In the genomic region with DNA sequence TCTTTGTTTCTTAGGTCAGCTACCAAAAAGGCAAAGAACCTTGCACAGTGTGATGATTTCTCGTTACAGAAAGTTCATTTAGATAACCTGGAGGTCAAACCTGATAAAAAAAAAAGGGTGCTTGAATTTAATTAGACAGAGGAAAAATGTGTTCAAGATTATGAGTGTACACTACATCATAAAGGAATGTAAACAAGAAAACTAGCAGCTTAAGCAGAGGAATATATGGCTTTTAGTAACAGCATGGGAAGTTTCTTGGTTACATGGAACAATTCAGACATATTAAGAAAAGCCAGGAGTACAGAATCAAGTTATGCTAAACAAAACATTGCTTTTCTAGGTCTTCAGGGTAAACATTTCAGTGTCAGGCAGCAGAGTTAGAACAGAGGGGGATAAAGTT, we compare ENCODE assay signal across 18 cellular contexts. TPM values are rescaled to one million over a fixed set of nuclear protein-coding genes. Genes with fewer than 3 reads are reported as not detected.
A peak's percentile ranks its signal among the peaks of the same experiment; 100 is the strongest.
DNase-seq lines count a peak whose midpoint lies in the region; ATAC-seq and TF ChIP-seq lines count a peak whose summit lies in the region.
"Had no signal": no experiment of that assay in that cellular context is flagged by ENCODE, and none has a peak within 500 bp of the region (broad histone marks: within the 10 kb centered on the region; RNA-seq: fewer than 3 reads in every experiment).

No MANE protein-coding gene starts in this region.

- no TSS peak for BruUV-seq in PC-3 (replicated peaks; lab: Mats Ljungman, UMichigan)

- no peaks in the 10 kb centered on the region for H3K9me2 ChIP-seq in PC-3 (replicated peaks; ENCODE audit: low read length)

- H3K79me2 ChIP-seq in PC-3 (ENCODE audit: low read length) (no peaks in the 10 kb centered on the region), fibroblast of lung (ENCODE audit: control insufficient read depth, insufficient read depth, low read length) (no peaks in the 10 kb centered on the region)

- H4K20me1 ChIP-seq in PC-3 (ENCODE audit: low read length), result no peaks in the 10 kb centered on the region
- no peaks in the 10 kb centered on the region for H4K20me1 ChIP-seq in fibroblast of lung (ENCODE audit: control insufficient read depth, extremely low read depth, insufficient read depth, low read length)
- H4K20me1 ChIP-seq: BLaER1 treated with 17β-estradiol and CSF1 and Interleukin-3, amounts not matched to agents 10 nM and 100 nM had no signal

- H3K4me2 ChIP-seq in PC-3 (ENCODE audit: low read length) (no peak overlapping the region), fibroblast of lung (ENCODE audit: extremely low read depth, insufficient read depth, low read length) (no peak overlapping the region)
- H3K4me2 ChIP-seq: BLaER1 treated with 17β-estradiol and CSF1 and Interleukin-3, amounts not matched to agents 10 nM and 100 nM; KMS-11 had no signal

- no peaks in the 10 kb centered on the region for H3F3A ChIP-seq in PC-3 (ENCODE audit: low read length, unreplicated experiment)

- POLR2A ChIA-PET in PC-3 (lab: Charles Lee; ENCODE audit: unreplicated experiment), result no interaction called here

- H3K9ac ChIP-seq in PC-3 (ENCODE audit: low read length), result no peak overlapping the region
- no peak overlapping the region for H3K9ac ChIP-seq in fibroblast of lung (ENCODE audit: insufficient read depth, low read length)
- H3K9ac ChIP-seq: BLaER1 treated with 17β-estradiol and CSF1 and Interleukin-3, amounts not matched to agents 10 nM and 100 nM; KMS-11 had no signal

- H3K27me3 ChIP-seq in PC-3 (ENCODE audit: low read length), result no peaks in the 10 kb centered on the region
- no peaks in the 10 kb centered on the region for H3K27me3 ChIP-seq in fibroblast of lung (ENCODE audit: control insufficient read depth, insufficient read depth, low read length)
- H3K27me3 ChIP-seq: BLaER1 treated with 17β-estradiol and CSF1 and Interleukin-3, amounts not matched to agents 10 nM and 100 nM; Peyer's patch had no signal

- H2AFZ ChIP-seq in PC-3 (ENCODE audit: low read length), result no peak overlapping the region
- peak overlapping the region; percentile 31 for H2AFZ ChIP-seq in fibroblast of lung (ENCODE audit: low read length)

- peaks cover 43% of the 10 kb centered on the region for H3K9me3 Mint-ChIP-seq in nephron progenitor cell

- intact Hi-C loops in PC-3 (cut with micrococcal nuclease), result no loop called here

- H3K4me3 ChIP-seq in PC-3 (ENCODE audit: low read length) (no peak overlapping the region), fibroblast of lung (replicated peaks in 1 of 4; ENCODE audit: control extremely low read depth in 1 of 4, insufficient read depth in 1 of 4, low read depth in 3 of 4, low read length in 4 of 4) (no peak overlapping the region)
- H3K4me3 ChIP-seq: BLaER1 treated with 17β-estradiol and CSF1 and Interleukin-3, amounts not matched to agents 10 nM and 100 nM; Peyer's patch; SK-N-MC had no signal

- no peaks in the 10 kb centered on the region for H3K9me3 ChIP-seq in PC-3 (ENCODE audit: low read length)
- H3K9me3 ChIP-seq in fibroblast of lung (ENCODE audit: control insufficient read depth, insufficient read depth, low read depth, low read length), result no peaks in the 10 kb centered on the region

- H3K4me3 Mint-ChIP-seq in nephron progenitor cell, result peak overlapping the region; percentile 24

- ATAC-seq in PC-3, result 0 out of 2 replicates have a peak, but pooled peaks have one; percentile 24
- ATAC-seq: Right ventricle myocardium inferior had no signal

- H3K4me1 Mint-ChIP-seq in nephron progenitor cell, result peaks cover 31% of the 10 kb centered on the region

- H3K27ac Mint-ChIP-seq in nephron progenitor cell, result peak overlapping the region; percentile 84

- peaks cover 25% of the 10 kb centered on the region for H3K36me3 Mint-ChIP-seq in nephron progenitor cell (ENCODE audit: low read depth)

- H3K4me1 ChIP-seq in PC-3 (ENCODE audit: insufficient read depth, low read length) (peaks cover 4% of the 10 kb centered on the region), fibroblast of lung (ENCODE audit: control insufficient read depth, extremely low read depth, insufficient read depth, low read length) (no peaks in the 10 kb centered on the region)
- H3K4me1 ChIP-seq: BLaER1 treated with 17β-estradiol and CSF1 and Interleukin-3, amounts not matched to agents 10 nM and 100 nM; Peyer's patch had no signal

- TF ChIP-seq CTCF in PC-3 (conservative IDR thresholded peaks at IDR 0.05; ENCODE audit: low read depth, low read length) (no peak), fibroblast of lung (conservative IDR thresholded peaks at IDR 0.05 in 1 of 2, IDR thresholded peaks at IDR 0.05 in 1 of 2; ENCODE audit: low read depth in 1 of 2, low read length in 2 of 2) (no peak), nephron progenitor cell (IDR thresholded peaks at IDR 0.05) (no peak)

- CTCF ChIA-PET in PC-3 (lab: Charles Lee), result interaction anchor here (0.6 kb wide), 1 partner anchor 31 kb away, joined by 3 read pairs; no protein-coding TSS in a partner anchor

- H3K27me3 Mint-ChIP-seq in nephron progenitor cell (ENCODE audit: low read depth, poor library complexity), result peaks cover 3% of the 10 kb centered on the region

- peak; percentile 30 for DNase-seq in EH (ENCODE audit: low read depth)
- DNase-seq in PC-3, result no peak
- DNase-seq in fibroblast of lung (ENCODE audit: low read depth in 2 of 2), result peak; percentile 7 to 25
- DNase-seq in nephron progenitor cell, result no peak
- DNase-seq in stimulated activated CD4-positive, alpha-beta T cell treated with anti-CD3 and anti-CD28 coated beads, Interleukin-4, amount 100 ng/mL, for 4 hours, result no peak
- DNase-seq in hypothalamus (lab: John Stamatoyannopoulos, UW), result no peak
- no peak for DNase-seq in hepatic stellate cell (ENCODE audit: low spot score)
- no peak for DNase-seq in erythroblast (lab: John Stamatoyannopoulos, UW)
- DNase-seq: DMS 273 treated with DMSO at 0.1 percent for 48 hours, GF-D8, NCI-H1092, NCI-H2081 treated with DMSO at 0.1 percent for 48 hours, NCI-H524, Peyer's patch had no signal

- no peak for TF ChIP-seq POLR2A in erythroblast (IDR thresholded peaks at IDR 0.05; ENCODE audit: low read length)

- H3K36me3 ChIP-seq in PC-3 (ENCODE audit: low read depth, low read length), result no peaks in the 10 kb centered on the region
- H3K36me3 ChIP-seq in fibroblast of lung (ENCODE audit: control insufficient read depth, insufficient read depth, low read length), result no peaks in the 10 kb centered on the region
- H3K36me3 ChIP-seq: Peyer's patch had no signal

- H3K27ac ChIP-seq in PC-3 (ENCODE audit: low read length), result no peak overlapping the region
- no peak overlapping the region for H3K27ac ChIP-seq in fibroblast of lung (ENCODE audit: insufficient read depth, low read length)
- H3K27ac ChIP-seq: BLaER1 treated with 17β-estradiol and CSF1 and Interleukin-3, amounts not matched to agents 10 nM and 100 nM; KMS-11; Peyer's patch; SK-N-MC had no signal

RNA-seq across cellular contexts. Expression of a gene that starts 32.9 kb away (rescaled TPM):
- total RNA-seq in PC-3 (2014; rRNA removed) (17.9 and 20.8 TPM in 2 replicates), fibroblast of lung (13.0 and 13.9 TPM in 2 replicates)
- polyA plus RNA-seq in fibroblast of lung, result 7.8 and 7.9 TPM in 2 replicates
- polyA plus RNA-seq in fibroblast of lung (2012), result 8.6 and 9.1 TPM in 2 replicates
- 1.9 and 7.5 TPM in 2 replicates for polyA minus RNA-seq in fibroblast of lung (ENCODE audit: low replicate concordance)

RNA-seq across cellular contexts. Expression of a gene that starts 40.5 kb away (rescaled TPM):
- total RNA-seq in PC-3 (2014; rRNA removed) (70.9 and 72.9 TPM in 2 replicates), fibroblast of lung (123 and 127 TPM in 2 replicates)
- polyA plus RNA-seq in fibroblast of lung, result 55.5 and 64.7 TPM in 2 replicates
- 54.6 and 70.9 TPM in 2 replicates for polyA plus RNA-seq in fibroblast of lung (2012)
- 33.3 and 39.2 TPM in 2 replicates for polyA minus RNA-seq in fibroblast of lung (ENCODE audit: low replicate concordance)

Comparison
In these comparisons a context has a peak if more than half of its experiments do, and no peak if none do; other contexts are left out.
1. DNase-seq: peak in EH (single experiment) and fibroblast of lung (2 of 2); none in PC-3 (single experiment), nephron progenitor cell (single experiment), stimulated activated CD4-positive, alpha-beta T cell treated with anti-CD3 and anti-CD28 coated beads, Interleukin-4, amount 100 ng/mL, for 4 hours (0 of 2), hypothalamus (0 of 51), hepatic stellate cell (single experiment) and erythroblast (0 of 2).